Comparison of ENCODE assay signal across 9 cellular contexts in genomic region chr1:221740260-221740830, GRCh38. TPM values are rescaled to one million over a fixed set of nuclear protein-coding genes. Genes with fewer than 3 reads are reported as not detected.
A peak's percentile ranks its signal among the peaks of the same experiment; 100 is the strongest.
DNase-seq lines count a peak whose midpoint lies in the region; ATAC-seq and TF ChIP-seq lines count a peak whose summit lies in the region.
"Had no signal": no experiment of that assay in that cellular context is flagged by ENCODE, and none has a peak within 500 bp of the region (broad histone marks: within the 10 kb centered on the region; RNA-seq: fewer than 3 reads in every experiment).

No MANE protein-coding gene starts in this region.

- H3K36me3 ChIP-seq in SJCRH30 (peaks cover 9% of the 10 kb centered on the region; the same call in 1 of the 2 replicates), suprapubic skin (peaks cover 3% of the 10 kb centered on the region)

- no peak for TF ChIP-seq POLR2A in suprapubic skin (IDR thresholded peaks at IDR 0.05)

- H3K4me3 ChIP-seq in SJCRH30: peak overlapping the region; percentile 72
- peak overlapping the region; percentile 70 for H3K4me3 ChIP-seq in iPS-18c (ENCODE audit: insufficient read depth, low read depth, low read length)
- H3K4me3 ChIP-seq in suprapubic skin: peak overlapping the region; percentile 82

- H3K4me1 ChIP-seq in SJCRH30: no peaks in the 10 kb centered on the region
- H3K4me1 ChIP-seq in suprapubic skin: peaks cover 46% of the 10 kb centered on the region

- H3K27me3 ChIP-seq in SJCRH30 (no peaks in the 10 kb centered on the region), suprapubic skin (no peaks in the 10 kb centered on the region)

- H3K9me3 ChIP-seq in SJCRH30 (replicated peaks) (no peaks in the 10 kb centered on the region), iPS-18c (ENCODE audit: control insufficient read depth, insufficient read depth, low read length) (no peaks in the 10 kb centered on the region), suprapubic skin (no peaks in the 10 kb centered on the region)

- H3K27ac ChIP-seq in SJCRH30: no peak overlapping the region
- no peak overlapping the region for H3K27ac ChIP-seq in suprapubic skin
- H3K27ac ChIP-seq: SK-N-MC had no signal

- WGBS in suprapubic skin: 24% methylated on average over 7 of the region's 7 CpGs

- ATAC-seq in GM21786 (IDR thresholded peaks at IDR 0.05; ENCODE audit: unreplicated experiment): no peak

- TF ChIP-seq EP300 in suprapubic skin (IDR thresholded peaks at IDR 0.05): no peak

- no peak for TF ChIP-seq CTCF in suprapubic skin (IDR thresholded peaks at IDR 0.05)

- DNase-seq in DMS79 treated with DMSO at 0.1 percent for 48 hours (lab: John Stamatoyannopoulos, UW) (peak; percentile 42), DMS79 (lab: John Stamatoyannopoulos, UW) (no peak), SJCRH30 (peak in 1 of 2 experiments; percentile 17), suprapubic skin (ENCODE audit: low spot score in 2 of 2) (peak in 1 of 2 donors; percentile 68), GOT3 (lab: John Stamatoyannopoulos, UW) (no peak), SHP77 treated with DMSO at 0.1 percent for 48 hours (lab: John Stamatoyannopoulos, UW) (no peak)

RNA-seq across cellular contexts. Expression of gene DUSP10, which starts 1.5 kb away (rescaled TPM):
- total RNA-seq in SJCRH30 (2014; rRNA removed; shearing (Covaris generic)): 11.4 and 12.1 TPM in 2 replicates
- total RNA-seq in suprapubic skin: 10 to 100 TPM in 3 of 4 donors, 1 to 10 TPM in 1; 9.5 to 18.6 (median 15.3) TPM
